In the genomic region with DNA sequence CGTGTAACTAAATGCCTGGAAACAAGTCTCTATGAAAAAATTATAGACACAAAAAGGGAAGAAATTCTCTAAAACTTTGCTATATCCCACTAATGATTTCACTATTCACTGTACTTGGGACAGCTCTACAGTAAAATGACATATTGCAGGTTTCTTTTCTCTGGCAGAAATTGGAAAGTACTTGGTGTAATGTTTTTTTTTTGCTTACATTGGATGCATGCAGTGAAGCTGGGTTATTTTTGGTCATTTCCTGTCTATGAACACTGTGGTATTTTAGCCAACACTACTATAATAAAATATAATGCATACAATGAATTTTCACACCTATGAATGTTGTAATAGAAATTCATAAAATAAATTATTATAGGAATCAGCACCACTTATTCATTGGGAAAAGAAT, we compare ENCODE assay signal across 23 cellular contexts.
DNase-seq lines count a peak whose midpoint lies in the region; FAIRE-seq and TF ChIP-seq lines count a peak whose summit lies in the region.
"Had no signal": no experiment of that assay in that cellular context is flagged by ENCODE, and none has a peak within 500 bp of the region (broad histone marks: within the 10 kb centered on the region; RNA-seq: fewer than 3 reads in every experiment).

No MANE protein-coding gene starts in this region.

- no peak overlapping the region for H3K27ac Mint-ChIP-seq in activated T-helper 1 cell treated with anti-CD3 and anti-CD28 coated beads, Interleukin-12 subunit alpha, Interleukin-12 subunit beta, Interleukin-2, Interleukin-4 antibody, amounts not matched to agents 30 ng/mL and 10 ng/mL and 1 ng/mL, durations not matched to agents 14 hours and 24 hours and 36 hours
- H3K27ac Mint-ChIP-seq: CD14-positive monocyte, H9, IgD-negative memory B cell had no signal

- H2BK5ac ChIP-seq in mesenchymal stem cell (ENCODE audit: low read depth, low read length, poor library complexity, severe bottlenecking), result no peak overlapping the region

- no peak for TF ChIP-seq POLR2A in GM12891 (IDR thresholded peaks at IDR 0.05; ENCODE audit: low read depth, low read length)

- H3K4me1 ChIP-seq in mesenchymal stem cell (ENCODE audit: control insufficient read depth, insufficient read depth, low read depth, low read length), result no peaks in the 10 kb centered on the region

- no peak overlapping the region for H2BK120ac ChIP-seq in mesenchymal stem cell (ENCODE audit: low read depth, low read length)

- intact Hi-C loops in activated T-helper 1 cell treated with anti-CD3 and anti-CD28 coated beads, Interleukin-12 subunit alpha, Interleukin-12 subunit beta, Interleukin-2, Interleukin-4 antibody, amounts not matched to agents 30 ng/mL and 10 ng/mL and 1 ng/mL, durations not matched to agents 14 hours and 24 hours and 36 hours (cut with micrococcal nuclease), result no loop called here

- H4K8ac ChIP-seq in mesenchymal stem cell (ENCODE audit: low read length), result no peak overlapping the region

- H3K79me1 ChIP-seq in mesenchymal stem cell (replicated peaks; ENCODE audit: low read length, poor library complexity, severe bottlenecking), result no peaks in the 10 kb centered on the region

- H2AK5ac ChIP-seq in mesenchymal stem cell (ENCODE audit: low read length, severe bottlenecking), result no peak overlapping the region

- no peak overlapping the region for H2BK12ac ChIP-seq in mesenchymal stem cell (ENCODE audit: low read length in 2 of 2)

- H3K4me3 ChIP-seq in astrocyte of the spinal cord (ENCODE audit: low read depth, low read length), result no peak overlapping the region
- H3K4me3 ChIP-seq in fibroblast of mammary gland (ENCODE audit: control insufficient read depth, low read depth, low read length), result no peak overlapping the region
- no peak overlapping the region for H3K4me3 ChIP-seq in mesenchymal stem cell (ENCODE audit: insufficient read depth in 1 of 2, low read depth in 1 of 2, low read length in 2 of 2)

- H3K4me3 Mint-ChIP-seq in activated T-helper 1 cell treated with anti-CD3 and anti-CD28 coated beads, Interleukin-12 subunit alpha, Interleukin-12 subunit beta, Interleukin-2, Interleukin-4 antibody, amounts not matched to agents 30 ng/mL and 10 ng/mL and 1 ng/mL, durations not matched to agents 14 hours and 24 hours and 36 hours, result no peak overlapping the region
- H3K4me3 Mint-ChIP-seq: CD14-positive monocyte, H9, IgD-negative memory B cell had no signal

- no peaks in the 10 kb centered on the region for H3K36me3 ChIP-seq in mesenchymal stem cell (ENCODE audit: control insufficient read depth in 1 of 2, insufficient read depth in 2 of 2, low read depth in 1 of 2, low read length in 2 of 2)

- no peak overlapping the region for H3K27ac ChIP-seq in mesenchymal stem cell (ENCODE audit: low read length, poor library complexity, severe bottlenecking)
- H3K27ac ChIP-seq: RWPE1 had no signal

- DNase-seq in HCEC 1CT (peak; percentile 26), astrocyte of the spinal cord (ENCODE audit: low read depth, low spot score) (peak; percentile 39), fibroblast of mammary gland (ENCODE audit: low read depth) (peak; percentile 4), mesenchymal stem cell (peak; percentile 22), NCI-H345 treated with DMSO at 0.1 percent for 48 hours (lab: John Stamatoyannopoulos, UW; ENCODE audit: unreplicated experiment) (no peak), GM12891 (ENCODE audit: insufficient read length, low spot score) (no peak)
- no peak for DNase-seq in activated T-helper 1 cell treated with anti-CD3 and anti-CD28 coated beads, Interleukin-12 subunit alpha, Interleukin-12 subunit beta, Interleukin-2, Interleukin-4 antibody, amounts not matched to agents 30 ng/mL and 10 ng/mL and 1 ng/mL, durations not matched to agents 14 hours and 24 hours and 36 hours (ENCODE audit: low spot score)
- DNase-seq in activated naive CD4-positive, alpha-beta T cell treated with anti-CD3 and anti-CD28 coated beads, Interleukin-2, amount 50 U/mL, for 16 hours, result no peak
- DNase-seq: AML-193, COR-L47, DMS153, EL, H9, NCI-H1436, NCI-H2029, NCI-H2171, NCI-H446 treated with DMSO at 0.1 percent for 48 hours, NCI-H748 treated with DMSO at 0.1 percent for 48 hours, PC-3 had no signal

- no peak for FAIRE-seq in GM12891 (lab: Jason Lieb, UNC)
- FAIRE-seq: GM19239 had no signal

- no peak overlapping the region for H3K9ac ChIP-seq in mesenchymal stem cell (ENCODE audit: low read length)

- no peak overlapping the region for H3K14ac ChIP-seq in mesenchymal stem cell (ENCODE audit: low read length in 2 of 2)

- no peak overlapping the region for H3K4me2 ChIP-seq in mesenchymal stem cell (ENCODE audit: low read length, poor library complexity, severe bottlenecking)

- H3K27me3 ChIP-seq in mesenchymal stem cell (ENCODE audit: control insufficient read depth in 1 of 2, insufficient read depth in 1 of 2, low read length in 2 of 2), result no peaks in the 10 kb centered on the region

- peaks cover 22% of the 10 kb centered on the region for H3K9me3 ChIP-seq in mesenchymal stem cell (ENCODE audit: control insufficient read depth, low read length)

- H3K18ac ChIP-seq in mesenchymal stem cell (ENCODE audit: low read depth in 1 of 2, low read length in 2 of 2), result no peak overlapping the region

- H3K4me1 Mint-ChIP-seq in activated T-helper 1 cell treated with anti-CD3 and anti-CD28 coated beads, Interleukin-12 subunit alpha, Interleukin-12 subunit beta, Interleukin-2, Interleukin-4 antibody, amounts not matched to agents 30 ng/mL and 10 ng/mL and 1 ng/mL, durations not matched to agents 14 hours and 24 hours and 36 hours (ENCODE audit: low read depth), result no peaks in the 10 kb centered on the region
- H3K4me1 Mint-ChIP-seq: CD14-positive monocyte, H9, IgD-negative memory B cell had no signal

- no peak overlapping the region for H3K4ac ChIP-seq in mesenchymal stem cell (ENCODE audit: low read depth in 1 of 2, low read length in 2 of 2)

- no peak for TF ChIP-seq CTCF in astrocyte of the spinal cord (IDR thresholded peaks at IDR 0.05; ENCODE audit: low read depth, low read length)
- TF ChIP-seq CTCF in fibroblast of mammary gland (conservative IDR thresholded peaks at IDR 0.05; ENCODE audit: control insufficient read depth, insufficient read depth, low read depth, low read length), result no peak

- H4K91ac ChIP-seq in mesenchymal stem cell (ENCODE audit: low read length), result no peak overlapping the region

- peaks cover 8% of the 10 kb centered on the region for H3K9me3 Mint-ChIP-seq in activated T-helper 1 cell treated with anti-CD3 and anti-CD28 coated beads, Interleukin-12 subunit alpha, Interleukin-12 subunit beta, Interleukin-2, Interleukin-4 antibody, amounts not matched to agents 30 ng/mL and 10 ng/mL and 1 ng/mL, durations not matched to agents 14 hours and 24 hours and 36 hours

- peaks cover 8% of the 10 kb centered on the region for H3K27me3 Mint-ChIP-seq in activated T-helper 1 cell treated with anti-CD3 and anti-CD28 coated beads, Interleukin-12 subunit alpha, Interleukin-12 subunit beta, Interleukin-2, Interleukin-4 antibody, amounts not matched to agents 30 ng/mL and 10 ng/mL and 1 ng/mL, durations not matched to agents 14 hours and 24 hours and 36 hours (ENCODE audit: insufficient read depth)

- no peak overlapping the region for H2BK15ac ChIP-seq in mesenchymal stem cell (ENCODE audit: low read depth, poor library complexity, severe bottlenecking)

- H3K36me3 Mint-ChIP-seq in activated T-helper 1 cell treated with anti-CD3 and anti-CD28 coated beads, Interleukin-12 subunit alpha, Interleukin-12 subunit beta, Interleukin-2, Interleukin-4 antibody, amounts not matched to agents 30 ng/mL and 10 ng/mL and 1 ng/mL, durations not matched to agents 14 hours and 24 hours and 36 hours (ENCODE audit: low read depth), result no peaks in the 10 kb centered on the region
- H3K36me3 Mint-ChIP-seq: CD14-positive monocyte had no signal

- no peak overlapping the region for H3K23ac ChIP-seq in mesenchymal stem cell (ENCODE audit: low read length in 2 of 2)

- no peak overlapping the region for H2AFZ ChIP-seq in mesenchymal stem cell (ENCODE audit: low read depth, low read length)

- in situ Hi-C loops in astrocyte of the spinal cord (cut with HindIII; ENCODE audit: low sequenced_read_pairs), result no loop called here

- WGBS in mesenchymal stem cell, result no CpG with 5 or more reads among the region's 1 CpG

TF ChIP-seq in GM12891, 5 proteins besides CTCF, POLR2A, EP300 and RAD21:
- no peak for TF ChIP-seq POU2F2 (IDR thresholded peaks at IDR 0.05; ENCODE audit: low read depth, low read length)
- no peak for TF ChIP-seq POLR2AphosphoS5 (IDR thresholded peaks at IDR 0.05; ENCODE audit: low read depth, low read length)
- TF ChIP-seq SPI1 (IDR thresholded peaks at IDR 0.05; ENCODE audit: low read depth, low read length), result no peak
- no peak for TF ChIP-seq PAX5 (IDR thresholded peaks at IDR 0.05; ENCODE audit: insufficient read depth, low read length, severe bottlenecking)
- TF ChIP-seq TAF1 (IDR thresholded peaks at IDR 0.05; ENCODE audit: low read depth, low read length), result no peak

Comparison
In these comparisons a context has a peak if more than half of its experiments do, and no peak if none do; other contexts are left out.
1. DNase-seq: peak in HCEC 1CT (single experiment), astrocyte of the spinal cord (single experiment), fibroblast of mammary gland (single experiment) and mesenchymal stem cell (single experiment); none in activated T-helper 1 cell treated with anti-CD3 and anti-CD28 coated beads, Interleukin-12 subunit alpha, Interleukin-12 subunit beta, Interleukin-2, Interleukin-4 antibody, amounts not matched to agents 30 ng/mL and 10 ng/mL and 1 ng/mL, durations not matched to agents 14 hours and 24 hours and 36 hours (single experiment), NCI-H345 treated with DMSO at 0.1 percent for 48 hours (single experiment), activated naive CD4-positive, alpha-beta T cell treated with anti-CD3 and anti-CD28 coated beads, Interleukin-2, amount 50 U/mL, for 16 hours (single experiment) and GM12891 (single experiment).